In the genomic region with DNA sequence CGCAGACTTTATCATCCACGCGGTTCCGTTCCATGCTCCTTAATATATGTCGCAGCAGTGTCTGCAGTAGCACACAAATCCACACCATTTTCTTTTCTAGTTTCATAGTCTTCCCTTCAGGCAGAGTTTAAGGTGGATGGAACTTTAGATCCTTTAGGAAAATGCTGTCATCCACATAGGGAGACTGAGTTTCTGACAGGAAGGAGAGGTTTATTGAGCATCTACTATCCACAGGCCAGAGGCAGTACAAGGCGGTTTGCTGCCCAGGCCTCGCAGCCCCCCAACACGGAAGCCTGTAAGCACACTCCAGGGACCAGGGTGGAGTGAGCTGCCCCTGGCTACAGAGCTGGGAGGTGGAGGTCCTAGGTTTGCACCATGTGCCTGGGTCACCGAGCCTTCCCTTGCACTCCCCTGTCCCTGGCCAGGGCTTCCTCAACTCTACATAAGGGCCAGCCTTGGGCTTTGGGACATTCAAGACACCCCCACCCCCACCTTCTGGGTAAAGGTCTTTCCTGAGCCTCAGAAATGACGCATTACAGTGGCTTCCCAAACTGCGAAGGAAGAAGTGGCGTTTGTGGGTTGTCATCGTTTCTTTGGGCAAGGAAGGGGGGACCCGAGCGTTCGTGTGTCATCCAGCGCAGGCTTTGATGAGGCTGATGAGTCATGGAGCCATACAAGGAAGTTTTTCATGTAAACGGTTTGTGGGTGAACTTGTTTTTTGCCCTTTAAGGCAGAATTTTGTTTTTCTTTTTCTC, we compare ENCODE assay signal across 7 cellular contexts.
DNase-seq lines count a peak whose midpoint lies in the region; ATAC-seq and TF ChIP-seq lines count a peak whose summit lies in the region.

No MANE protein-coding gene starts in this region.

- peak; percentile 90 for ATAC-seq in activated CD8-positive, alpha-beta memory T cell treated with anti-CD3 and anti-CD28 coated beads, Interleukin-2, amount 10 ng/mL, durations not matched to agents 7 days and 5 days
- ATAC-seq in HG03520 (IDR thresholded peaks at IDR 0.05; ENCODE audit: unreplicated experiment): no peak

- TF ChIP-seq CTCF in NB4 (IDR thresholded peaks at IDR 0.05; ENCODE audit: low read depth, low read length): no peak
- TF ChIP-seq CTCF in esophagus squamous epithelium (IDR thresholded peaks at IDR 0.05): no peak
- no peak for TF ChIP-seq CTCF in glutamatergic neuron (IDR thresholded peaks at IDR 0.05; ENCODE audit: partially characterized antibody, unreplicated experiment)

- no peaks in the 10 kb centered on the region for H3K27me3 ChIP-seq in esophagus squamous epithelium

- H3K27ac Mint-ChIP-seq in activated CD8-positive, alpha-beta memory T cell treated with anti-CD3 and anti-CD28 coated beads, Interleukin-2, amount 10 ng/mL, durations not matched to agents 7 days and 5 days: peak overlapping the region; percentile 92
- no peak overlapping the region for H3K27ac Mint-ChIP-seq in glutamatergic neuron (ENCODE audit: unreplicated experiment)

- H3K4me3 ChIP-seq in NB4 (ENCODE audit: low read depth, low read length): peak overlapping the region; percentile 4
- no peak overlapping the region for H3K4me3 ChIP-seq in esophagus squamous epithelium

- WGBS in esophagus squamous epithelium, 2 donors: 54 to 55% methylated on average over 17 to 18 of the region's 18 CpGs

- H3K9me3 ChIP-seq in esophagus squamous epithelium: no peaks in the 10 kb centered on the region

- peak overlapping the region; percentile 4 for H3K4me3 Mint-ChIP-seq in activated CD8-positive, alpha-beta memory T cell treated with anti-CD3 and anti-CD28 coated beads, Interleukin-2, amount 10 ng/mL, durations not matched to agents 7 days and 5 days
- no peak overlapping the region for H3K4me3 Mint-ChIP-seq in glutamatergic neuron (ENCODE audit: unreplicated experiment)

- CTCF ChIA-PET in activated CD8-positive, alpha-beta memory T cell treated with anti-CD3 and anti-CD28 coated beads, Interleukin-2, amount 10 ng/mL, durations not matched to agents 7 days and 5 days (lab: Charles Lee): interaction anchor here (0.9 to 1.4 kb wide), 4 partner anchors 10 to 87 kb away, joined by 3 to 5 read pairs (median 4); no protein-coding TSS in a partner anchor

- peaks cover 0 to 13% (median 0%) of the 10 kb centered on the region in 3 donors for H3K36me3 ChIP-seq in esophagus squamous epithelium

- no peaks in the 10 kb centered on the region for H3K27me3 Mint-ChIP-seq in activated CD8-positive, alpha-beta memory T cell treated with anti-CD3 and anti-CD28 coated beads, Interleukin-2, amount 10 ng/mL, durations not matched to agents 7 days and 5 days
- H3K27me3 Mint-ChIP-seq in glutamatergic neuron (ENCODE audit: unreplicated experiment): peaks cover 24% of the 10 kb centered on the region

- peaks cover 44% of the 10 kb centered on the region for H3K4me1 Mint-ChIP-seq in activated CD8-positive, alpha-beta memory T cell treated with anti-CD3 and anti-CD28 coated beads, Interleukin-2, amount 10 ng/mL, durations not matched to agents 7 days and 5 days
- H3K4me1 Mint-ChIP-seq in glutamatergic neuron (ENCODE audit: low read depth, unreplicated experiment): peaks cover 57% of the 10 kb centered on the region

- peak overlapping the region; percentile 72 to 84 (median 81) for H3K27ac ChIP-seq in esophagus squamous epithelium

- H3K4me1 ChIP-seq in esophagus squamous epithelium: peaks cover 25 to 71% (median 35%) of the 10 kb centered on the region in 3 donors

- intact Hi-C loops in esophagus squamous epithelium (cut with DNase I): no loop called here

- DNase-seq in NB4 (ENCODE audit: low read depth) (peak; percentile 98), esophagus squamous epithelium (lab: John Stamatoyannopoulos, UW) (no peak), glutamatergic neuron (no peak), NCI-H2107 (lab: John Stamatoyannopoulos, UW) (no peak)
- peak; percentile 85 for DNase-seq in activated CD8-positive, alpha-beta memory T cell treated with anti-CD3 and anti-CD28 coated beads, Interleukin-2, amount 10 ng/mL, durations not matched to agents 7 days and 5 days
- peak; percentile 60 to 63 for DNase-seq in stimulated activated CD4-positive, alpha-beta T cell treated with anti-CD3 and anti-CD28 coated beads, Interleukin-2, amount 100 ng/mL, for 48 hours

- H3K36me3 Mint-ChIP-seq in activated CD8-positive, alpha-beta memory T cell treated with anti-CD3 and anti-CD28 coated beads, Interleukin-2, amount 10 ng/mL, durations not matched to agents 7 days and 5 days: no peaks in the 10 kb centered on the region
- H3K36me3 Mint-ChIP-seq in glutamatergic neuron (ENCODE audit: unreplicated experiment): no peaks in the 10 kb centered on the region

- H3K9me3 Mint-ChIP-seq in activated CD8-positive, alpha-beta memory T cell treated with anti-CD3 and anti-CD28 coated beads, Interleukin-2, amount 10 ng/mL, durations not matched to agents 7 days and 5 days (ENCODE audit: low read depth): no peaks in the 10 kb centered on the region
- H3K9me3 Mint-ChIP-seq in glutamatergic neuron (ENCODE audit: unreplicated experiment): peaks cover 21% of the 10 kb centered on the region

- TF ChIP-seq POLR2A in NB4 (IDR thresholded peaks at IDR 0.05; ENCODE audit: extremely low read depth, insufficient read length) (no peak), esophagus squamous epithelium (IDR thresholded peaks at IDR 0.05) (no peak)

Comparison
In these comparisons a context has a peak if more than half of its experiments do, and no peak if none do; other contexts are left out.
1. DNase-seq: peak in NB4 (single experiment), activated CD8-positive, alpha-beta memory T cell treated with anti-CD3 and anti-CD28 coated beads, Interleukin-2, amount 10 ng/mL, durations not matched to agents 7 days and 5 days (single experiment) and stimulated activated CD4-positive, alpha-beta T cell treated with anti-CD3 and anti-CD28 coated beads, Interleukin-2, amount 100 ng/mL, for 48 hours (2 of 2); none in esophagus squamous epithelium (single experiment), glutamatergic neuron (single experiment) and NCI-H2107 (single experiment).